ENCODE assay signal across 8 cellular contexts in genomic region chr19:45404557-45405434, GRCh38. TPM values are rescaled to one million over a fixed set of nuclear protein-coding genes. Genes with fewer than 3 reads are reported as not detected.
DNase-seq lines count a peak whose midpoint lies in the region; ATAC-seq and TF ChIP-seq lines count a peak whose summit lies in the region.

Gene PPP1R13L, minus strand, starts transcription at chr19:45405069. Its CDS starts 6,751 bp downstream, at chr19:45398318.

- intact Hi-C loops in activated T-helper 2 cell treated with anti-CD3 and anti-CD28 coated beads, Interferon-gamma antibody, Interleukin-2, Interleukin-4, amounts not matched to agents 10 μg/mL and 5 μg/mL and 100 μg/mL, durations not matched to agents 14 hours and 24 hours and 36 hours (cut with micrococcal nuclease), result loop anchor here (2.0 to 5.0 kb wide), 2 partner anchors 74 to 312 kb away; partner anchors contain the start of gene PPP1R37
- intact Hi-C loops in aorta (cut with DNase I), result no loop called here

- H3K36me3 Mint-ChIP-seq in activated T-helper 2 cell treated with anti-CD3 and anti-CD28 coated beads, Interferon-gamma antibody, Interleukin-2, Interleukin-4, amounts not matched to agents 10 μg/mL and 5 μg/mL and 100 μg/mL, durations not matched to agents 14 hours and 24 hours and 36 hours (ENCODE audit: low read depth), result peaks cover 20% of the 10 kb centered on the region

- DNase-seq in DMS53 treated with DMSO at 0.1 percent for 48 hours (lab: John Stamatoyannopoulos, UW; ENCODE audit: unreplicated experiment), result peak; percentile 65
- DNase-seq in NCI-H774 (lab: John Stamatoyannopoulos, UW), result peak; percentile 81
- DNase-seq in activated T-helper 2 cell treated with anti-CD3 and anti-CD28 coated beads, Interferon-gamma antibody, Interleukin-2, Interleukin-4, amounts not matched to agents 10 μg/mL and 5 μg/mL and 100 μg/mL, durations not matched to agents 14 hours and 24 hours and 36 hours (ENCODE audit: low spot score), result peak; percentile 69
- DNase-seq in foreskin fibroblast, result peak; percentile 72 to 78
- DNase-seq in aorta, result peak; percentile 92
- DNase-seq in MV-4-11 (lab: John Stamatoyannopoulos, UW), result no peak

- H3K9me3 ChIP-seq in neuron (ENCODE audit: low read length) (no peaks in the 10 kb centered on the region), aorta (ENCODE audit: control insufficient read depth, low read length) (no peaks in the 10 kb centered on the region)

- WGBS in aorta, 2 donors, result 1% methylated on average over 42 to 46 of the region's 46 CpGs

- ATAC-seq in HG03108 (IDR thresholded peaks at IDR 0.05; ENCODE audit: unreplicated experiment) (peak; percentile 32), aorta (ENCODE audit: low FRiP score) (peak; percentile 78)

- H3K4me3 Mint-ChIP-seq in activated T-helper 2 cell treated with anti-CD3 and anti-CD28 coated beads, Interferon-gamma antibody, Interleukin-2, Interleukin-4, amounts not matched to agents 10 μg/mL and 5 μg/mL and 100 μg/mL, durations not matched to agents 14 hours and 24 hours and 36 hours (ENCODE audit: low read depth), result peak within 1 kb of the TSS; percentile 99

- H3K4me1 ChIP-seq in neuron (ENCODE audit: insufficient read depth, low read length) (peaks cover 15% of the 10 kb centered on the region), aorta (ENCODE audit: control insufficient read depth in 1 of 2, insufficient read depth in 2 of 2, low read length in 2 of 2) (peaks cover 0 to 4% of the 10 kb centered on the region in 2 donors)

- peak within 1 kb of the TSS; percentile 64 to 87 for H3K27ac ChIP-seq in aorta (ENCODE audit: low read depth in 1 of 2, low read length in 2 of 2)

- peaks cover 37% of the 10 kb centered on the region for H3K4me1 Mint-ChIP-seq in activated T-helper 2 cell treated with anti-CD3 and anti-CD28 coated beads, Interferon-gamma antibody, Interleukin-2, Interleukin-4, amounts not matched to agents 10 μg/mL and 5 μg/mL and 100 μg/mL, durations not matched to agents 14 hours and 24 hours and 36 hours (ENCODE audit: low read depth)

- H3K27ac Mint-ChIP-seq in activated T-helper 2 cell treated with anti-CD3 and anti-CD28 coated beads, Interferon-gamma antibody, Interleukin-2, Interleukin-4, amounts not matched to agents 10 μg/mL and 5 μg/mL and 100 μg/mL, durations not matched to agents 14 hours and 24 hours and 36 hours, result peak within 1 kb of the TSS; percentile 92

- no peak for TF ChIP-seq CTCF in foreskin fibroblast (IDR thresholded peaks at IDR 0.05; ENCODE audit: low read depth, low read length)

- H3K36me3 ChIP-seq in neuron (ENCODE audit: insufficient read depth, low read length), result no peaks in the 10 kb centered on the region
- no peaks in the 10 kb centered on the region for H3K36me3 ChIP-seq in aorta (ENCODE audit: control insufficient read depth in 1 of 2, insufficient read depth in 2 of 2, low read length in 1 of 2)

- H3K4me3 ChIP-seq in foreskin fibroblast (ENCODE audit: low read depth in 1 of 2, low read length in 2 of 2) (peak within 1 kb of the TSS; percentile 62 to 89), neuron (ENCODE audit: low read length) (peak within 1 kb of the TSS; percentile 58), aorta (ENCODE audit: low read length in 2 of 2) (peak within 1 kb of the TSS; percentile 48 to 61)

- peak within 1 kb of the TSS; percentile 87 for H2AFZ ChIP-seq in neuron (ENCODE audit: low read depth, low read length)

- no peaks in the 10 kb centered on the region for H3K9me3 Mint-ChIP-seq in activated T-helper 2 cell treated with anti-CD3 and anti-CD28 coated beads, Interferon-gamma antibody, Interleukin-2, Interleukin-4, amounts not matched to agents 10 μg/mL and 5 μg/mL and 100 μg/mL, durations not matched to agents 14 hours and 24 hours and 36 hours

- peaks cover 10% of the 10 kb centered on the region for H3K27me3 ChIP-seq in neuron (ENCODE audit: insufficient read depth, low read length)
- no peaks in the 10 kb centered on the region for H3K27me3 ChIP-seq in aorta (ENCODE audit: control insufficient read depth in 1 of 2, insufficient read depth in 2 of 2, low read length in 1 of 2)

- H3K27me3 Mint-ChIP-seq in activated T-helper 2 cell treated with anti-CD3 and anti-CD28 coated beads, Interferon-gamma antibody, Interleukin-2, Interleukin-4, amounts not matched to agents 10 μg/mL and 5 μg/mL and 100 μg/mL, durations not matched to agents 14 hours and 24 hours and 36 hours (ENCODE audit: low read depth), result peaks cover 11% of the 10 kb centered on the region

RNA-seq across cellular contexts. Expression of gene PPP1R13L, which starts in this region (rescaled TPM):
- 12.8 and 16.6 TPM in 2 replicates for total RNA-seq in activated T-helper 2 cell treated with anti-CD3 and anti-CD28 coated beads, Interferon-gamma antibody, Interleukin-2, Interleukin-4, amounts not matched to agents 10 μg/mL and 5 μg/mL and 100 μg/mL, durations not matched to agents 14 hours and 24 hours and 36 hours
- total RNA-seq in aorta, result 10 to 100 TPM; 64.2 to 76.5 TPM
- polyA plus RNA-seq in aorta, result 100 to 1,000 TPM in 1 of 2 donors, 10 to 100 TPM in 1; 11.1 to 153 TPM
